In the genomic region with DNA sequence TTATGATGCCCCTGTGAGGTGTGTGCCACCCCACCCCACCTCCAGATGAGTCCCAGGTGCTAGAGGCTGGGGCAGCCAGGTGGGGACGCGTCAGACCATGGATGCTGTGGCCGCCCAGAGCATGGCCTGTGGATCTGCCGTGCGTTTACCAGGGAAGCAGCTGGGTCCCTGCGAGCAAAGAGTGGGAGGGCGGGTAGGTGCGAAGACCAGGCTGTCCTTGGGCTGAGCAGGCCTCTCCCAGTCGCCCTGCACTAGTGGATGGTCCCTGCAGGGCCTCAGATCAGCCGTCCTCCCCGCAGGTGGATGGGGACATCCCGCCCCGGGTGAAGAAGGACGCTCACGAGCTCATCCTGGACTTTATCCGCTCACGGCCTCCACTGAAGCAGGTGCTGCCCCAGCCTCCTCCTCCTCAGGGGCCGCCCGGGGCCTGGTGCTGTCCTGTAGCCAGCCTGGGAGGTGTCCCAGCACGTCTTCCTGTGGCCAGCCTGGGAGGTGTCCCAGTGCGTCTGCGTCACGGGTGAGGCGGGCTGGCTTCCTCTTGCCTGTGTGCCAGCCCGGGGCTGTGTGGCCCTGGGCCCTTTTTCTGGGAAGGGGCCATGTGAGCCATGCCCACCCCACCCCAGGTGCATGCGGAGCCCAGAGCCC, we compare ENCODE assay signal across 25 cellular contexts.
"Had no signal": no experiment of that assay in that cellular context is flagged by ENCODE, and none has a peak within 500 bp of the region (broad histone marks: within the 10 kb centered on the region; RNA-seq: fewer than 3 reads in every experiment).

No MANE protein-coding gene starts in this region.

- H3K4me3 ChIP-seq: body of pancreas, esophagus squamous epithelium, left ventricle myocardium inferior, mucosa of descending colon, ovary, prostate gland, sigmoid colon, stomach, tibial nerve had no signal

- H3K9me3 ChIP-seq: body of pancreas, esophagus squamous epithelium, left ventricle myocardium inferior, mucosa of descending colon, neutrophil, ovary, prostate gland, sigmoid colon, stomach, tibial nerve had no signal

- DNase-seq: activated CD4-positive, alpha-beta T cell treated with anti-CD3 and anti-CD28 coated beads for 48 hours; activated CD4-positive, alpha-beta T cell treated with anti-CD3 and anti-CD28 coated beads, Interleukin-2, amount 50 U/mL, for 48 hours; activated CD8-positive, alpha-beta memory T cell treated with anti-CD3 and anti-CD28 coated beads for 24 hours; activated effector memory CD4-positive, alpha-beta T cell treated with Interleukin-2 at 50 U/mL for 16 hours; activated naive CD4-positive, alpha-beta T cell treated with Interleukin-2 at 50 U/mL for 16 hours; anterior cingulate cortex; body of pancreas; dermis blood vessel endothelial cell; effector CD4-positive, alpha-beta T cell; esophagus squamous epithelium; foreskin melanocyte; left ventricle myocardium inferior; mucosa of descending colon; ovary; retina; sigmoid colon; small intestine; stimulated activated CD4-positive, alpha-beta T cell treated with anti-CD3 and anti-CD28 coated beads, Interleukin-4, amount 100 ng/mL, for 24 hours; stomach; WERI-Rb-1 had no signal

- H3K36me3 ChIP-seq: esophagus squamous epithelium, left ventricle myocardium inferior, neutrophil, ovary, prostate gland, sigmoid colon, tibial nerve had no signal

- H3K27ac ChIP-seq: body of pancreas, esophagus squamous epithelium, left ventricle myocardium inferior, neutrophil, ovary, prostate gland, sigmoid colon, stomach, tibial nerve, WERI-Rb-1 had no signal

- H3K4me1 ChIP-seq: body of pancreas, left ventricle myocardium inferior, prostate gland, sigmoid colon, tibial nerve had no signal

- ATAC-seq: activated CD4-positive, CD25-positive, alpha-beta regulatory T cell treated with anti-CD3 and anti-CD28 coated beads, Interleukin-2, amount 50 U/mL, for 24 hours; body of pancreas; mucosa of descending colon; stimulated activated effector memory CD8-positive, alpha-beta T cell treated with anti-CD3 and anti-CD28 coated beads, Interleukin-12 subunit alpha, Interleukin-12 subunit beta, amount 100 ng/mL, for 72 hours had no signal

- H3K27me3 ChIP-seq: body of pancreas, esophagus squamous epithelium, neutrophil, ovary, sigmoid colon, stomach, tibial nerve had no signal
